Comparison of ENCODE assay signal across 19 cellular contexts in the genomic region with DNA sequence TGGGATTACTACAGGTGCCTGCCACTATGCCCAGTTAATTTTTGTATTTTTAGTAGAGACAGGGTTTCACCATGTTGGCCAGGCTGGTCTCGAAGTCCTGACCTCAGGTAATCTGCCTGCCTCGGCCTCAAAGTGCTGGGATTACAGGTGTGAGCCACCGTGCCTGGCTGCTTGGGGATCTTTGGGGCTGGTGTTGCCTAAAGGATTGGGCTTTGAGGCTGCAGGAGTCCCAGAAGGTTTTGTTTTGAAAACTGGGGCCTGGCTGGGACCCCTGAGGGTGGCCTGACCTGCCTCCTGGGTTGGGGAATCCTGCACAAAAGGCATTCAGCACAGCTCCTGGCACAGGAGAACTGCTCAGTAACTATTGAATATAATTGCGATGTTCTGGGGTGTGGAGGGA. TPM values are rescaled to one million over a fixed set of nuclear protein-coding genes. Genes with fewer than 3 reads are reported as not detected.
DNase-seq lines count a peak whose midpoint lies in the region; ATAC-seq, FAIRE-seq and TF ChIP-seq lines count a peak whose summit lies in the region.
"Had no signal": no experiment of that assay in that cellular context is flagged by ENCODE, and none has a peak within 500 bp of the region (broad histone marks: within the 10 kb centered on the region; RNA-seq: fewer than 3 reads in every experiment).

No MANE protein-coding gene starts in this region.

- FAIRE-seq in HTR-8/SVneo (lab: Jason Lieb, UNC) = no peak
- FAIRE-seq: GM19239 had no signal

- no peaks in the 10 kb centered on the region for H3K27me3 ChIP-seq in GM23338 (ENCODE audit: insufficient read depth)
- H3K27me3 ChIP-seq in sigmoid colon = no peaks in the 10 kb centered on the region
- H3K27me3 ChIP-seq in prostate gland (replicated peaks; ENCODE audit: insufficient read depth) = no peaks in the 10 kb centered on the region
- H3K27me3 ChIP-seq: BLaER1 treated with 17β-estradiol and CSF1 and Interleukin-3, amounts not matched to agents 10 nM and 100 nM had no signal

- no peak overlapping the region for H3K27ac ChIP-seq in GM23338 (ENCODE audit: low read depth)
- H3K27ac ChIP-seq in sigmoid colon = no peak overlapping the region
- no peak overlapping the region for H3K27ac ChIP-seq in prostate gland
- H3K27ac ChIP-seq: BLaER1 treated with 17β-estradiol and CSF1 and Interleukin-3, amounts not matched to agents 10 nM and 100 nM; HL-60 had no signal

- H3K79me2 ChIP-seq in GM23338 (replicated peaks; ENCODE audit: insufficient read depth) = no peaks in the 10 kb centered on the region

- peak; percentile 36; the same call in 1 of the 3 replicates for ATAC-seq in GM23338
- no peak for ATAC-seq in left lobe of liver
- ATAC-seq in HG02610 (IDR thresholded peaks at IDR 0.05; ENCODE audit: unreplicated experiment) = no peak
- ATAC-seq: CD8-positive, alpha-beta T cell had no signal

- H3K36me3 ChIP-seq in GM23338 (ENCODE audit: insufficient read depth) = no peaks in the 10 kb centered on the region
- no peaks in the 10 kb centered on the region for H3K36me3 ChIP-seq in sigmoid colon
- H3K36me3 ChIP-seq in prostate gland = no peaks in the 10 kb centered on the region
- H3K36me3 ChIP-seq: BLaER1 treated with 17β-estradiol and CSF1 and Interleukin-3, amounts not matched to agents 10 nM and 100 nM; HAP-1 had no signal

- H3F3A ChIP-seq in GM23338 (replicated peaks; ENCODE audit: low read depth) = no peaks in the 10 kb centered on the region

- H4K20me1 ChIP-seq in GM23338 (replicated peaks; ENCODE audit: insufficient read depth) = no peaks in the 10 kb centered on the region
- H4K20me1 ChIP-seq: BLaER1 treated with 17β-estradiol and CSF1 and Interleukin-3, amounts not matched to agents 10 nM and 100 nM had no signal

- TF ChIP-seq CTCF in GM23338 (conservative IDR thresholded peaks at IDR 0.05; ENCODE audit: low read depth in 2 of 2) (no peak), sigmoid colon (IDR thresholded peaks at IDR 0.05) (no peak), prostate gland (IDR thresholded peaks at IDR 0.05) (no peak)

- TF ChIP-seq POLR2A in sigmoid colon (IDR thresholded peaks at IDR 0.05) (no peak), prostate gland (IDR thresholded peaks at IDR 0.05) (no peak)

- no peak for TF ChIP-seq EP300 in sigmoid colon (IDR thresholded peaks at IDR 0.05)

- 0 out of 2 replicates have a peak, but pooled peaks cover 5% of the 10 kb centered on the region for H3K9me2 ChIP-seq in GM23338 (ENCODE audit: insufficient read depth)

- H3K36me3 Mint-ChIP-seq in GM23338 (ENCODE audit: low read depth) = no peaks in the 10 kb centered on the region
- H3K36me3 Mint-ChIP-seq: CD8-positive, alpha-beta T cell had no signal

- H3K9me3 ChIP-seq in sigmoid colon (no peaks in the 10 kb centered on the region), prostate gland (no peaks in the 10 kb centered on the region)
- H3K9me3 ChIP-seq: BLaER1 treated with 17β-estradiol and CSF1 and Interleukin-3, amounts not matched to agents 10 nM and 100 nM; HAP-1 had no signal

- peaks cover 13% of the 10 kb centered on the region; the same call in 1 of the 2 replicates for H3K4me1 ChIP-seq in GM23338 (ENCODE audit: insufficient read depth)
- no peaks in the 10 kb centered on the region for H3K4me1 ChIP-seq in sigmoid colon
- no peaks in the 10 kb centered on the region for H3K4me1 ChIP-seq in prostate gland (replicated peaks)

- no peak overlapping the region for H3K4me3 Mint-ChIP-seq in GM23338
- H3K4me3 Mint-ChIP-seq: B cell; CD8-positive, alpha-beta T cell had no signal

- H3K27ac Mint-ChIP-seq in GM23338 = no peak overlapping the region
- H3K27ac Mint-ChIP-seq: B cell; CD8-positive, alpha-beta T cell had no signal

- no peak overlapping the region for H3K4me2 ChIP-seq in GM23338
- H3K4me2 ChIP-seq: BLaER1 treated with 17β-estradiol and CSF1 and Interleukin-3, amounts not matched to agents 10 nM and 100 nM had no signal

- WGBS in sigmoid colon, 2 donors = 90 to 91% methylated on average over 4 of the region's 4 CpGs
- WGBS in prostate gland = 98% methylated on average over 4 of the region's 4 CpGs

- peak; percentile 41 for DNase-seq in activated CD8-positive, alpha-beta memory T cell treated with anti-CD3 and anti-CD28 coated beads, Interleukin-2, amount 50 U/mL, for 48 hours
- no peak for DNase-seq in activated CD8-positive, alpha-beta memory T cell treated with anti-CD3 and anti-CD28 coated beads, Interleukin-2, amount 50 U/mL, for 4 hours
- no peak for DNase-seq in GM23338 (ENCODE audit: low spot score)
- peak; percentile 22 for DNase-seq in left lobe of liver (ENCODE audit: low spot score)
- DNase-seq in sigmoid colon = peak; percentile 38
- no peak for DNase-seq in prostate gland (ENCODE audit: low spot score)
- no peak for DNase-seq in HTR-8/SVneo (ENCODE audit: insufficient read length, low spot score)
- DNase-seq: 8988T, Calu3, DMS79 treated with DMSO at 0.1 percent for 48 hours, GF-D8, IMR-90 had no signal

- no peaks in the 10 kb centered on the region; the same call in 2 of the 3 replicates for H3K9me3 Mint-ChIP-seq in GM23338
- H3K9me3 Mint-ChIP-seq: CD8-positive, alpha-beta T cell had no signal

- H3K4me1 Mint-ChIP-seq in GM23338 = peaks cover 23% of the 10 kb centered on the region
- H3K4me1 Mint-ChIP-seq: B cell had no signal

- H3K27me3 Mint-ChIP-seq in GM23338 (ENCODE audit: insufficient read depth, low read depth, poor library complexity) = peaks cover 4% of the 10 kb centered on the region

- intact Hi-C loops in sigmoid colon (cut with DNase I) (no loop called here), prostate gland (cut with DNase I) (loop anchor here (10.0 kb wide), 1 partner anchor 71 kb away; no protein-coding TSS in a partner anchor)

- no peak overlapping the region for H2AFZ ChIP-seq in GM23338

- H3K4me3 ChIP-seq in GM23338 (no peak overlapping the region), sigmoid colon (no peak overlapping the region), prostate gland (no peak overlapping the region)
- H3K4me3 ChIP-seq: BLaER1 treated with 17β-estradiol and CSF1 and Interleukin-3, amounts not matched to agents 10 nM and 100 nM; HAP-1 had no signal

TF ChIP-seq in GM23338, 12 proteins besides CTCF, POLR2A, EP300 and RAD21 (continues in another document):
- no peak for TF ChIP-seq NANOG (IDR thresholded peaks at IDR 0.05; ENCODE audit: borderline replicate concordance)
- no peak for TF ChIP-seq ZNF331 (CRISPR knock-in tag; IDR thresholded peaks at IDR 0.05; ENCODE audit: low read depth)
- no peak for TF ChIP-seq REST (IDR thresholded peaks at IDR 0.05; ENCODE audit: unreplicated experiment)
- no peak for TF ChIP-seq EZH2 (IDR thresholded peaks at IDR 0.05; ENCODE audit: low read depth, unreplicated experiment)
- TF ChIP-seq JUNB (IDR thresholded peaks at IDR 0.05; ENCODE audit: unreplicated experiment) = no peak
- no peak for TF ChIP-seq EZH2phosphoT487 (IDR thresholded peaks at IDR 0.05; ENCODE audit: unreplicated experiment)
- no peak for TF ChIP-seq ZNF114 (CRISPR knock-in tag; IDR thresholded peaks at IDR 0.05)
- TF ChIP-seq STAT1 (IDR thresholded peaks at IDR 0.05; ENCODE audit: unreplicated experiment) = no peak
- TF ChIP-seq, protein P1, sequence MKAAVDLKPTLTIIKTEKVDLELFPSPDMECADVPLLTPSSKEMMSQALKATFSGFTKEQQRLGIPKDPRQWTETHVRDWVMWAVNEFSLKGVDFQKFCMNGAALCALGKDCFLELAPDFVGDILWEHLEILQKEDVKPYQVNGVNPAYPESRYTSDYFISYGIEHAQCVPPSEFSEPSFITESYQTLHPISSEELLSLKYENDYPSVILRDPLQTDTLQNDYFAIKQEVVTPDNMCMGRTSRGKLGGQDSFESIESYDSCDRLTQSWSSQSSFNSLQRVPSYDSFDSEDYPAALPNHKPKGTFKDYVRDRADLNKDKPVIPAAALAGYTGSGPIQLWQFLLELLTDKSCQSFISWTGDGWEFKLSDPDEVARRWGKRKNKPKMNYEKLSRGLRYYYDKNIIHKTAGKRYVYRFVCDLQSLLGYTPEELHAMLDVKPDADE (IDR thresholded peaks at IDR 0.05) = no peak
- no peak for TF ChIP-seq CREB1 (CRISPR knock-in tag; IDR thresholded peaks at IDR 0.05; ENCODE audit: low read depth)

RNA-seq across cellular contexts. Expression of gene SHB, which starts 25.1 kb away (rescaled TPM):
- total RNA-seq in GM23338 (2014; rRNA removed; shearing (Covaris generic)) = 8.4 and 14.0 TPM in 2 replicates
- polyA plus RNA-seq in GM23338 (2016; fragmentation: Nextera tagmentation; extraction: Ambion mirVana) (1.5 and 1.7 TPM in 2 replicates), sigmoid colon (10 to 100 TPM in 2 of 3 donors, 1 to 10 TPM in 1; 9.5 to 11.7 (median 10.2) TPM)
- total RNA-seq in left lobe of liver (14.1 TPM), sigmoid colon (10 to 100 TPM in 3 of 4 donors, 1 to 10 TPM in 1; 6.8 to 33.7 (median 10.3) TPM), prostate gland (10 to 100 TPM; 53.2 to 54.8 TPM)

Comparison
In these comparisons a context has a peak if more than half of its experiments do, and no peak if none do; other contexts are left out.
1. DNase-seq: peak in activated CD8-positive, alpha-beta memory T cell treated with anti-CD3 and anti-CD28 coated beads, Interleukin-2, amount 50 U/mL, for 48 hours (single experiment), left lobe of liver (single experiment) and sigmoid colon (single experiment); none in activated CD8-positive, alpha-beta memory T cell treated with anti-CD3 and anti-CD28 coated beads, Interleukin-2, amount 50 U/mL, for 4 hours (single experiment), GM23338 (single experiment), prostate gland (single experiment) and HTR-8/SVneo (single experiment).